Comparison of ENCODE assay signal across 8 cellular contexts in the genomic region with DNA sequence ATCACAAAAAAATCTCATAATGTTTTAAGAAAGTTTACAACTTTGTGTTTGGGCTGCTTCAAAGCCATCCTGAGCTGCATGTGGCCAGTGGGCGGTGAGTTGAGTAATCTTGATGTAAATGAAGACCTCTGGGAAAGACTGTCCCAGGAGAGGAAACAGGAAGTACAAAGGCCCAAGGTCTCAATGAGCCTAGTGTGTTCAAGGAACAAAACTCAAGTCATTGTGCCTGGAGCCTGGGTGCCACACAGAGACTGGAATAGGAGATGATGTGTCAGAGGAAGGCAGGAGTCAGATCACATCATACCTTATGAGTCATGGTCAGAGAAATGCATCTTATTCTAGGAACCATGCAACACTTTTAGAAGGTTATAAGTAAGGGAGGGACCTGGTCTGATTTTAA. TPM values are rescaled to one million over a fixed set of nuclear protein-coding genes. Genes with fewer than 3 reads are reported as not detected.
DNase-seq lines count a peak whose midpoint lies in the region; ATAC-seq and TF ChIP-seq lines count a peak whose summit lies in the region.

No MANE protein-coding gene starts in this region.

- no peak overlapping the region for H2BK15ac ChIP-seq in mesenchymal stem cell (ENCODE audit: low read depth, poor library complexity, severe bottlenecking)

- H3K4me1 Mint-ChIP-seq in CD4-positive, alpha-beta T cell (ENCODE audit: low read depth), result no peaks in the 10 kb centered on the region

- 32% methylated on average over 1 of the region's 1 CpG for WGBS in mesenchymal stem cell
- WGBS in tibial nerve, 2 donors, result 77 to 91% methylated on average over 1 of the region's 1 CpG

- no peak for TF ChIP-seq CTCF in HEK293 (tag by site-specific recombination; IDR thresholded peaks at IDR 0.05)
- no peak for TF ChIP-seq CTCF in CD4-positive, alpha-beta T cell (IDR thresholded peaks at IDR 0.05)
- TF ChIP-seq CTCF in MM.1S (IDR thresholded peaks at IDR 0.05; ENCODE audit: low read length), result no peak
- no peak for TF ChIP-seq CTCF in tibial nerve (IDR thresholded peaks at IDR 0.05)

- no peak overlapping the region for H4K91ac ChIP-seq in mesenchymal stem cell (ENCODE audit: low read length)

- H2BK5ac ChIP-seq in mesenchymal stem cell (ENCODE audit: low read depth, low read length, poor library complexity, severe bottlenecking), result no peak overlapping the region

- H3K36me3 ChIP-seq in HEK293 (ENCODE audit: control insufficient read depth in 2 of 2, insufficient read depth in 1 of 2, low read length in 2 of 2) (no peaks in the 10 kb centered on the region), mesenchymal stem cell (ENCODE audit: control insufficient read depth in 1 of 2, insufficient read depth in 2 of 2, low read depth in 1 of 2, low read length in 2 of 2) (no peaks in the 10 kb centered on the region), MM.1S (replicated peaks; ENCODE audit: insufficient read depth, low read length) (no peaks in the 10 kb centered on the region), tibial nerve (no peaks in the 10 kb centered on the region)

- H2BK120ac ChIP-seq in mesenchymal stem cell (ENCODE audit: low read depth, low read length), result no peak overlapping the region

- no peaks in the 10 kb centered on the region for H3K9me3 Mint-ChIP-seq in CD4-positive, alpha-beta T cell

- H3K27ac ChIP-seq in HEK293 (ENCODE audit: extremely low read depth, low read depth, low read length) (no peak overlapping the region), mesenchymal stem cell (ENCODE audit: low read length, poor library complexity, severe bottlenecking) (no peak overlapping the region), MM.1S (ENCODE audit: low read length) (no peak overlapping the region), tibial nerve (no peak overlapping the region)
- H3K27ac ChIP-seq in CD4-positive, alpha-beta T cell (ENCODE audit: low read depth, low read length), result no peak overlapping the region

- no peak for TF ChIP-seq EP300 in tibial nerve (IDR thresholded peaks at IDR 0.05)

- no peak overlapping the region for H4K8ac ChIP-seq in mesenchymal stem cell (ENCODE audit: low read length)

- H3K9me2 ChIP-seq in MM.1S (replicated peaks; ENCODE audit: insufficient read depth, low read length), result no peaks in the 10 kb centered on the region

- H3K4ac ChIP-seq in mesenchymal stem cell (ENCODE audit: low read depth in 1 of 2, low read length in 2 of 2), result no peak overlapping the region

- H2AFZ ChIP-seq in mesenchymal stem cell (ENCODE audit: low read depth, low read length) (no peak overlapping the region), MM.1S (ENCODE audit: low read length) (no peak overlapping the region)

- no peaks in the 10 kb centered on the region for H3K9me3 ChIP-seq in HEK293 (ENCODE audit: control insufficient read depth, insufficient read depth, low read depth, low read length)
- no peaks in the 10 kb centered on the region for H3K9me3 ChIP-seq in mesenchymal stem cell (ENCODE audit: control insufficient read depth, low read length)
- no peaks in the 10 kb centered on the region for H3K9me3 ChIP-seq in CD4-positive, alpha-beta T cell (ENCODE audit: control insufficient read depth, low read length)
- no peaks in the 10 kb centered on the region for H3K9me3 ChIP-seq in MM.1S (replicated peaks; ENCODE audit: insufficient read depth, low read length)
- peaks cover 0 to 2% (median 0%) of the 10 kb centered on the region in 4 donors for H3K9me3 ChIP-seq in tibial nerve

- no peaks in the 10 kb centered on the region for H3K27me3 Mint-ChIP-seq in CD4-positive, alpha-beta T cell

- H3K4me2 ChIP-seq in mesenchymal stem cell (ENCODE audit: low read length, poor library complexity, severe bottlenecking), result no peak overlapping the region
- H3K4me2 ChIP-seq in MM.1S (ENCODE audit: low read depth, low read length), result no peak overlapping the region

- no peaks in the 10 kb centered on the region for H4K20me1 ChIP-seq in MM.1S (ENCODE audit: insufficient read depth, low read length)

- POLR2A ChIA-PET in HEK293 (lab: Yijun Ruan, JAX), result interaction anchor here (0.6 kb wide), 1 partner anchor 24 kb away, joined by 15 read pairs; no protein-coding TSS in a partner anchor
- POLR2A ChIA-PET in CD4-positive, alpha-beta T cell (lab: Charles Lee), result no interaction called here

- H3K23ac ChIP-seq in mesenchymal stem cell (ENCODE audit: low read length in 2 of 2), result no peak overlapping the region

- no peak overlapping the region for H3K9ac ChIP-seq in mesenchymal stem cell (ENCODE audit: low read length)
- no peak overlapping the region for H3K9ac ChIP-seq in MM.1S (ENCODE audit: low read length)

- H3K79me1 ChIP-seq in mesenchymal stem cell (replicated peaks; ENCODE audit: low read length, poor library complexity, severe bottlenecking), result no peaks in the 10 kb centered on the region

- H3K4me3 ChIP-seq in HEK293 (ENCODE audit: low read depth, low read length), result no peak overlapping the region
- no peak overlapping the region for H3K4me3 ChIP-seq in mesenchymal stem cell (ENCODE audit: insufficient read depth in 1 of 2, low read depth in 1 of 2, low read length in 2 of 2)
- H3K4me3 ChIP-seq in MM.1S (ENCODE audit: low read length), result no peak overlapping the region
- H3K4me3 ChIP-seq in tibial nerve, result no peak overlapping the region

- TF ChIP-seq POLR2A in GM18505 (IDR thresholded peaks at IDR 0.05; ENCODE audit: borderline replicate concordance, extremely low read depth, insufficient read depth, insufficient read length) (no peak), tibial nerve (IDR thresholded peaks at IDR 0.05) (no peak)

- intact Hi-C loops in CD4-positive, alpha-beta T cell (cut with DNase I, micrococcal nuclease), result no loop called here

- no peak overlapping the region for H3K14ac ChIP-seq in mesenchymal stem cell (ENCODE audit: low read length in 2 of 2)

- H3K4me3 Mint-ChIP-seq in CD4-positive, alpha-beta T cell, result no peak overlapping the region

- peaks cover 3% of the 10 kb centered on the region; the same call in 1 of the 2 replicates for H3K4me1 ChIP-seq in HEK293 (ENCODE audit: control insufficient read depth, insufficient read depth, low read length)
- no peaks in the 10 kb centered on the region for H3K4me1 ChIP-seq in mesenchymal stem cell (ENCODE audit: control insufficient read depth, insufficient read depth, low read depth, low read length)
- no peaks in the 10 kb centered on the region for H3K4me1 ChIP-seq in MM.1S (ENCODE audit: low read length)
- no peaks in the 10 kb centered on the region for H3K4me1 ChIP-seq in tibial nerve

- no peak overlapping the region for H3K18ac ChIP-seq in mesenchymal stem cell (ENCODE audit: low read depth in 1 of 2, low read length in 2 of 2)

- H3K36me3 Mint-ChIP-seq in CD4-positive, alpha-beta T cell (ENCODE audit: low read depth), result no peaks in the 10 kb centered on the region

- H2AK5ac ChIP-seq in mesenchymal stem cell (ENCODE audit: low read length, severe bottlenecking), result no peak overlapping the region

- H3K79me2 ChIP-seq in MM.1S (ENCODE audit: low read length), result no peaks in the 10 kb centered on the region

- H3K27ac Mint-ChIP-seq in CD4-positive, alpha-beta T cell, result no peak overlapping the region

- H3F3A ChIP-seq in MM.1S (ENCODE audit: insufficient read depth, low read length), result no peaks in the 10 kb centered on the region

- DNase-seq in RPMI7951 (ENCODE audit: low read depth) (peak; percentile 75), mesenchymal stem cell (peak; percentile 81), MM.1S (no peak), tibial nerve (ENCODE audit: low spot score in 2 of 2) (no peak)
- no peak for DNase-seq in CD4-positive, alpha-beta T cell
- DNase-seq in stimulated activated naive CD4-positive, alpha-beta T cell (lab: John Stamatoyannopoulos, UW), result no peak

- H3K27me3 ChIP-seq in mesenchymal stem cell (ENCODE audit: control insufficient read depth in 1 of 2, insufficient read depth in 1 of 2, low read length in 2 of 2), result no peaks in the 10 kb centered on the region
- H3K27me3 ChIP-seq in CD4-positive, alpha-beta T cell (ENCODE audit: control insufficient read depth, insufficient read depth, low read length), result no peaks in the 10 kb centered on the region
- no peaks in the 10 kb centered on the region for H3K27me3 ChIP-seq in MM.1S (replicated peaks; ENCODE audit: insufficient read depth, low read length)
- no peaks in the 10 kb centered on the region for H3K27me3 ChIP-seq in tibial nerve

- CTCF ChIA-PET in HEK293 (lab: Yijun Ruan, JAX), result interaction anchor here (0.7 to 1.3 kb wide), 3 partner anchors 10 to 83 kb away, joined by 3 to 4 read pairs (median 3); no protein-coding TSS in a partner anchor
- CTCF ChIA-PET in CD4-positive, alpha-beta T cell (lab: Charles Lee), result no interaction called here

- ATAC-seq in GM18505 (IDR thresholded peaks at IDR 0.05; ENCODE audit: unreplicated experiment), result peak; percentile 53
- ATAC-seq in CD4-positive, alpha-beta T cell (ENCODE audit: poor library complexity), result no peak

- no peak overlapping the region for H2BK12ac ChIP-seq in mesenchymal stem cell (ENCODE audit: low read length in 2 of 2)

TF ChIP-seq in HEK293, 187 proteins besides CTCF, POLR2A, EP300 and RAD21:
- TF ChIP-seq ZNF843 (tag by site-specific recombination; IDR thresholded peaks at IDR 0.05) (no peak), ZNF600 (tag by site-specific recombination; IDR thresholded peaks at IDR 0.05) (0 out of 2 replicates have a peak, but pooled peaks have one; percentile 30), ZNF24 (tag by site-specific recombination; IDR thresholded peaks at IDR 0.05) (0 out of 2 replicates have a peak, but pooled peaks have one; percentile 17), ZNF335 (tag by site-specific recombination; conservative IDR thresholded peaks at IDR 0.05) (peak; percentile 25; the same call in 1 of the 2 replicates), ZNF660 (tag by site-specific recombination; IDR thresholded peaks at IDR 0.05) (peak; percentile 72; the same call in 1 of the 2 replicates), TRIM28 (IDR thresholded peaks at IDR 0.05; ENCODE audit: borderline replicate concordance, low read length) (0 out of 2 replicates have a peak, but pooled peaks have one; percentile 17), GLI2 (tag by site-specific recombination; IDR thresholded peaks at IDR 0.05; ENCODE audit: borderline replicate concordance, low read depth) (no peak), ZNF311 (tag by site-specific recombination; IDR thresholded peaks at IDR 0.05; ENCODE audit: borderline replicate concordance) (no peak), SCRT2 (tag by site-specific recombination; IDR thresholded peaks at IDR 0.05) (no peak), ZNF629 (tag by site-specific recombination; IDR thresholded peaks at IDR 0.05) (peak; percentile 34; the same call in 1 of the 2 replicates), ZNF366 (tag by site-specific recombination; conservative IDR thresholded peaks at IDR 0.05) (peak; percentile 62)

RNA-seq across cellular contexts. Expression of a gene that starts 51.5 kb away (rescaled TPM):
- 0.12 and 0.59 TPM in 2 replicates for total RNA-seq in RPMI7951 (2014; rRNA removed; shearing (Covaris generic))
- polyA plus RNA-seq in mesenchymal stem cell (2013, experiment 1 of 2), result 0.81 TPM
- polyA plus RNA-seq in mesenchymal stem cell (2013, experiment 2 of 2), result 0.60 TPM
- not detected for total RNA-seq in CD4-positive, alpha-beta T cell
- under 1 TPM in 2 of 4 donors, not detected in 2; under 0.01 to 0.42 TPM for total RNA-seq in tibial nerve

Comparison
In these comparisons a context has a peak if more than half of its experiments do, and no peak if none do; other contexts are left out.
1. DNase-seq: peak in RPMI7951 (single experiment) and mesenchymal stem cell (single experiment); none in CD4-positive, alpha-beta T cell (0 of 10), MM.1S (single experiment), tibial nerve (0 of 2) and stimulated activated naive CD4-positive, alpha-beta T cell (0 of 6).